Comparison of ENCODE assay signal across 21 cellular contexts in genomic region chr1:50285994-50286393, GRCh38.
A peak's percentile ranks its signal among the peaks of the same experiment; 100 is the strongest.
DNase-seq lines count a peak whose midpoint lies in the region; ATAC-seq, FAIRE-seq and TF ChIP-seq lines count a peak whose summit lies in the region.
"Had no signal": no experiment of that assay in that cellular context is flagged by ENCODE, and none has a peak within 500 bp of the region (broad histone marks: within the 10 kb centered on the region; RNA-seq: fewer than 3 reads in every experiment).

No MANE protein-coding gene starts in this region.

- DNase-seq in endothelial cell (ENCODE audit: low spot score) (no peak), islet precursor cell (peak; percentile 29), right lobe of liver (no peak), urothelium cell line (ENCODE audit: low spot score) (no peak), NCI-H2107 (lab: John Stamatoyannopoulos, UW) (no peak), dedifferentiated amniotic fluid mesenchymal stem cell (ENCODE audit: extremely low spot score) (no peak)
- DNase-seq: 8988T; C1 segment of cervical spinal cord; Calu3; CD4-positive, alpha-beta memory T cell; COR-L47; DMS53; DMS79 treated with DMSO at 0.1 percent for 48 hours; GF-D8; GM23248; H7; HCEC 1CT had no signal

- H3K27me3 ChIP-seq in right lobe of liver = no peaks in the 10 kb centered on the region

- peak; percentile 57 to 75 (median 66) for ATAC-seq in right lobe of liver

- no peaks in the 10 kb centered on the region for H3K36me3 Mint-ChIP-seq in endothelial cell (ENCODE audit: low read depth, unreplicated experiment)
- H3K36me3 Mint-ChIP-seq: CD4-positive, alpha-beta memory T cell had no signal

- no peaks in the 10 kb centered on the region for H3K4me1 Mint-ChIP-seq in endothelial cell (ENCODE audit: unreplicated experiment)
- H3K4me1 Mint-ChIP-seq: CD4-positive, alpha-beta memory T cell had no signal

- no peak for FAIRE-seq in urothelium cell line (lab: Jason Lieb, UNC)
- FAIRE-seq: GM12891, GM18507, H1 had no signal

- peak overlapping the region; percentile 33 for H3K4me3 Mint-ChIP-seq in endothelial cell (ENCODE audit: unreplicated experiment)

- no peaks in the 10 kb centered on the region for H3K4me1 ChIP-seq in right lobe of liver

- intact Hi-C loops in right lobe of liver (cut with DNase I) = no loop called here

- no peaks in the 10 kb centered on the region for H3K9me3 Mint-ChIP-seq in endothelial cell (ENCODE audit: unreplicated experiment)

- no peak overlapping the region for H3K27ac Mint-ChIP-seq in endothelial cell (ENCODE audit: unreplicated experiment)
- H3K27ac Mint-ChIP-seq: CD4-positive, alpha-beta memory T cell had no signal

- H3K27ac ChIP-seq in 22Rv1 (peak overlapping the region; percentile 74), right lobe of liver (no peak overlapping the region)
- H3K27ac ChIP-seq: GM23248 had no signal

- no peak overlapping the region for H3K4me3 ChIP-seq in right lobe of liver
- H3K4me3 ChIP-seq: GM23248 had no signal

- H3K9me3 ChIP-seq in right lobe of liver = no peaks in the 10 kb centered on the region

- no peak for TF ChIP-seq CTCF in 22Rv1 (IDR thresholded peaks at IDR 0.05)
- no peak for TF ChIP-seq CTCF in endothelial cell (IDR thresholded peaks at IDR 0.05; ENCODE audit: unreplicated experiment)
- no peak for TF ChIP-seq CTCF in right lobe of liver (IDR thresholded peaks at IDR 0.05)

- TF ChIP-seq POLR2A in right lobe of liver (IDR thresholded peaks at IDR 0.05) = no peak

- H3K27me3 Mint-ChIP-seq in endothelial cell (ENCODE audit: unreplicated experiment) = peaks cover 3% of the 10 kb centered on the region

- H3K36me3 ChIP-seq in right lobe of liver = no peaks in the 10 kb centered on the region

- WGBS in right lobe of liver (ENCODE audit: insufficient coverage, low coverage, low lambda C conversion rate, missing lambda C conversion rate) = 26% methylated on average over 4 of the region's 4 CpGs
